Comparison of ENCODE assay signal across 8 cellular contexts in the genomic region with DNA sequence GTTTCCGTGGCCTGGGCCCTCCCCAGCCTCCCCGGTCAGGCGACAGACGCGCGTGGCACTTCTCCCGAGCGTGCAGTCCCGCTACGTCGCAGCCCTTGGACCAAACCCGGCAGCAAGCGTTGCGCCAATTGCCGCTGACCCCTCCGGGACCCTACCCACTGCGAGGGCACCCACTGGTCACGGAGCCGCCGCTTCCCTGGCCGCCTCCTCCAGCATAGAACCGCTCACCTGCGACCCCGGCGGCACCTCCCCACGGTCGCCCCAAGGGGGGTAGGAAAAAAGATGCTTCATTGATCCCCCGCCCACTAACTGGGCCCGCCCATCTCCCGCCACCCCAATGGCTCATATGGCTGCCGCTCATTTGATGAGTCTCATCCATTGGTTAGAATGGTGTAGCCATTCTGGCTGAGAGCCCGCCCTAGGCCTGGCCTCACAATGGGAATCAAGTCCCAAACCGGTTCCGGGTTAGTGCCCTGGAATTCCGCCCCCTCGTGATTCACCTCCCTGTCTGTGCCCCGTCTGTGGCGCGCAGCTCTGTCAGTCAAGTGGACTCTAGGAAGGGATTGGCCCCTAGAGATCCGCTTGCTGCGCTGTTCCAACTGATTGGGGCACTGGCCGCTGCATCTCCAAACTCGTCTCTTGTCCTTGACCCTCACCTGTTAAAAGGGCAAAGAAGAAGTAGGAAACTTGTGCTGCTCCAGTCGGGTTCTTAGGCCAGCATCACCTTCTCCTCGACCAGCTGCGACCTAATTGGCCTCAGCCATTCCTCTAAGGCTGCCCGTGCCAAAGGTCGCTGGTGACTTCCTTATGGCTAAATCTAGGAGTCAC. TPM values are rescaled to one million over a fixed set of nuclear protein-coding genes. Genes with fewer than 3 reads are reported as not detected.
A peak's percentile ranks its signal among the peaks of the same experiment; 100 is the strongest.
DNase-seq lines count a peak whose midpoint lies in the region; ATAC-seq and TF ChIP-seq lines count a peak whose summit lies in the region.

A gene (minus strand): TSS at position 274 of the 828 bp plus-strand sequence. CDS start 11,323 bp downstream, outside the sequence.

- peak within 1 kb of the TSS; percentile 80 for H3K4me3 ChIP-seq in GM08714 (ENCODE audit: low read length)
- peak within 1 kb of the TSS; percentile 81 for H3K4me3 ChIP-seq in SU-DHL-6 (ENCODE audit: insufficient read depth, low read length, poor library complexity, severe bottlenecking)
- peak within 1 kb of the TSS; percentile 94 for H3K4me3 ChIP-seq in thymus (ENCODE audit: low read length)

- peak within 1 kb of the TSS; percentile 95 for H3K4me3 Mint-ChIP-seq in activated naive CD8-positive, alpha-beta T cell treated with anti-CD3 and anti-CD28 coated beads, Interleukin-2, amount 10 ng/mL, durations not matched to agents 7 days and 5 days
- H3K4me3 Mint-ChIP-seq in osteocyte (ENCODE audit: unreplicated experiment) = peak within 1 kb of the TSS; percentile 92

- peaks cover 14% of the 10 kb centered on the region for H3K36me3 Mint-ChIP-seq in activated naive CD8-positive, alpha-beta T cell treated with anti-CD3 and anti-CD28 coated beads, Interleukin-2, amount 10 ng/mL, durations not matched to agents 7 days and 5 days
- no peaks in the 10 kb centered on the region for H3K36me3 Mint-ChIP-seq in osteocyte (ENCODE audit: unreplicated experiment)

- H3K27me3 Mint-ChIP-seq in activated naive CD8-positive, alpha-beta T cell treated with anti-CD3 and anti-CD28 coated beads, Interleukin-2, amount 10 ng/mL, durations not matched to agents 7 days and 5 days = peaks cover 3% of the 10 kb centered on the region
- H3K27me3 Mint-ChIP-seq in osteocyte (ENCODE audit: unreplicated experiment) = peaks cover 9% of the 10 kb centered on the region

- H3K9me2 ChIP-seq in SU-DHL-6 (replicated peaks; ENCODE audit: insufficient read depth, low read length) = no peaks in the 10 kb centered on the region

- H3K27me3 ChIP-seq in SU-DHL-6 (ENCODE audit: low read length) (no peaks in the 10 kb centered on the region), thymus (ENCODE audit: control insufficient read depth, insufficient read depth) (no peaks in the 10 kb centered on the region)

- H3K4me1 Mint-ChIP-seq in activated naive CD8-positive, alpha-beta T cell treated with anti-CD3 and anti-CD28 coated beads, Interleukin-2, amount 10 ng/mL, durations not matched to agents 7 days and 5 days = peaks cover 26% of the 10 kb centered on the region
- H3K4me1 Mint-ChIP-seq in osteocyte (ENCODE audit: unreplicated experiment) = peaks cover 35% of the 10 kb centered on the region

- peak; percentile 96 for ATAC-seq in HG02623 (IDR thresholded peaks at IDR 0.05; ENCODE audit: unreplicated experiment)
- ATAC-seq in activated naive CD8-positive, alpha-beta T cell treated with anti-CD3 and anti-CD28 coated beads, Interleukin-2, amount 10 ng/mL, durations not matched to agents 7 days and 5 days (ENCODE audit: low read depth) = peak; percentile 99

- peaks cover 3% of the 10 kb centered on the region for H3K9me3 Mint-ChIP-seq in activated naive CD8-positive, alpha-beta T cell treated with anti-CD3 and anti-CD28 coated beads, Interleukin-2, amount 10 ng/mL, durations not matched to agents 7 days and 5 days
- no peaks in the 10 kb centered on the region for H3K9me3 Mint-ChIP-seq in osteocyte (ENCODE audit: unreplicated experiment)

- intact Hi-C loops in head of caudate nucleus (cut with DNase I) = loop anchor here (2.0 kb wide), 1 partner anchor 55 kb away; a partner anchor contains a TSS

- H3K27ac Mint-ChIP-seq in activated naive CD8-positive, alpha-beta T cell treated with anti-CD3 and anti-CD28 coated beads, Interleukin-2, amount 10 ng/mL, durations not matched to agents 7 days and 5 days = peak within 1 kb of the TSS; percentile 87
- peak within 1 kb of the TSS; percentile 83 for H3K27ac Mint-ChIP-seq in osteocyte (ENCODE audit: unreplicated experiment)

- peak; percentile 97 for DNase-seq in NCI-H128 (lab: John Stamatoyannopoulos, UW; ENCODE audit: unreplicated experiment)
- DNase-seq in activated naive CD8-positive, alpha-beta T cell treated with anti-CD3 and anti-CD28 coated beads, Interleukin-2, amount 10 ng/mL, durations not matched to agents 7 days and 5 days = peak; percentile 94
- peak; percentile 98 to 100 (median 100) for DNase-seq in head of caudate nucleus
- DNase-seq in osteocyte (ENCODE audit: extremely low spot score, unreplicated experiment) = peak; percentile 99

- H3K9ac ChIP-seq in SU-DHL-6 (ENCODE audit: low read length) = peak within 1 kb of the TSS; percentile 84

- no peaks in the 10 kb centered on the region for H4K20me1 ChIP-seq in SU-DHL-6 (ENCODE audit: low read depth, low read length)

- POLR2A ChIA-PET in activated naive CD8-positive, alpha-beta T cell treated with anti-CD3 and anti-CD28 coated beads, Interleukin-2, amount 10 ng/mL, durations not matched to agents 7 days and 5 days (lab: Charles Lee) = interaction anchor here (1.6 kb wide), 1 partner anchor 55 kb away, joined by 6 read pairs; a partner anchor contains a TSS

- peaks cover 4% of the 10 kb centered on the region; the same call in 1 of the 2 replicates for H3K36me3 ChIP-seq in SU-DHL-6 (ENCODE audit: low read length)
- no peaks in the 10 kb centered on the region for H3K36me3 ChIP-seq in thymus (ENCODE audit: control insufficient read depth, insufficient read depth)

- peak within 1 kb of the TSS; percentile 93 for H2AFZ ChIP-seq in SU-DHL-6 (ENCODE audit: low read depth, low read length, severe bottlenecking)

- peaks cover 47% of the 10 kb centered on the region for H3K79me2 ChIP-seq in SU-DHL-6 (ENCODE audit: insufficient read depth, low read length)

- peak within 1 kb of the TSS; percentile 70 for H3K4me2 ChIP-seq in SU-DHL-6 (ENCODE audit: low read depth, low read length, poor library complexity, severe bottlenecking)

- TF ChIP-seq CTCF in SU-DHL-6 (IDR thresholded peaks at IDR 0.05; ENCODE audit: insufficient read depth, low read length, poor library complexity, severe bottlenecking) (no peak), osteocyte (IDR thresholded peaks at IDR 0.05) (no peak)

- WGBS in thymus = 1% methylated on average over 48 of the region's 48 CpGs

- peaks cover 3% of the 10 kb centered on the region for H3K4me1 ChIP-seq in thymus (ENCODE audit: control insufficient read depth, insufficient read depth, low read length)

- H3F3A ChIP-seq in SU-DHL-6 (ENCODE audit: insufficient read depth) = peaks cover 16% of the 10 kb centered on the region

- H3K27ac ChIP-seq in SU-DHL-6 (ENCODE audit: low read depth, low read length) = peak within 1 kb of the TSS; percentile 53
- H3K27ac ChIP-seq in thymus (ENCODE audit: low read depth) = peak within 1 kb of the TSS; percentile 42

- H3K9me3 ChIP-seq in SU-DHL-6 (ENCODE audit: insufficient read depth, low read length) = no peaks in the 10 kb centered on the region
- no peaks in the 10 kb centered on the region for H3K9me3 ChIP-seq in thymus (ENCODE audit: control insufficient read depth)

RNA-seq across cellular contexts. Expression of the gene that starts here (rescaled TPM):
- total RNA-seq in activated naive CD8-positive, alpha-beta T cell treated with anti-CD3 and anti-CD28 coated beads, Interleukin-2, amount 10 ng/mL, durations not matched to agents 7 days and 5 days = 10 to 100 TPM; 15.4 to 17.3 TPM
- total RNA-seq in osteocyte = 16.7 and 18.1 TPM in 2 replicates
- 7.9 TPM for polyA plus RNA-seq in thymus

Comparison
In these comparisons a context has a peak if more than half of its experiments do, and no peak if none do; other contexts are left out.
1. Peak in every context shown above with its lines: DNase-seq, ATAC-seq, H3K4me3 ChIP-seq and H3K27ac ChIP-seq.